1 cellular context compared by ENCODE assay signal in the genomic region with DNA sequence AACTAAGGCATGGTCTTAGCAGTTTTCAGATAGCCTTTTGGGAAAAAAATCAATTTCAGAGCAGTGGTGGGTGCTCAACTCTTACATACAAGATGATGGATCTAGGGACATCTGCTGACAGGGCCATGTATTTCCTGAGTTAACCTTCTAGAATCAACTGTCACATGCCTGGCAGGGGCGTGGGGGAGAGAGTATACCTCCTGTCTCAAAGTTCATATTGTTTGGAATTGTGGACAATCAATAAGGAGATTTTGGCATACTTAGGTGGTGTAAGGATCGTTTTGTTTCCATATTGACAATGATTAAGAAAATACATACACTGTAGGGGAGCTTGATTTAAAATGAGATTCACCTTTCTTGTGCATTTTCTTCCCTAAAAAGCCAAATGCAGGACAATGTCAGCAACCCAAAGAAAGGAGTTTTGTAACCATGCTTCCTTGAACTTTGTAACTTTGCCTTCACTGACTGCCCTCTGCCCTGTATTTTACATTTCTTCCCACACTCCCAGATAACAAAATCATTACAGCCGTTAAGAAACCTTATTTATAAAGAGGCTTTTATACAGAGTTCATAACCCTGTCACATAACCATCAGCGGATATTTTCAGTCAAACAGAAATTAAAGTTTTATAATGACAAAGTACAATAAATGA.
TF ChIP-seq lines count a peak whose summit lies in the region.

No MANE protein-coding gene starts in this region.

TF ChIP-seq in HepG2, 621 proteins besides CTCF, POLR2A, EP300 and RAD21 (continued from another document and continues in another):
- TF ChIP-seq, protein P1, sequence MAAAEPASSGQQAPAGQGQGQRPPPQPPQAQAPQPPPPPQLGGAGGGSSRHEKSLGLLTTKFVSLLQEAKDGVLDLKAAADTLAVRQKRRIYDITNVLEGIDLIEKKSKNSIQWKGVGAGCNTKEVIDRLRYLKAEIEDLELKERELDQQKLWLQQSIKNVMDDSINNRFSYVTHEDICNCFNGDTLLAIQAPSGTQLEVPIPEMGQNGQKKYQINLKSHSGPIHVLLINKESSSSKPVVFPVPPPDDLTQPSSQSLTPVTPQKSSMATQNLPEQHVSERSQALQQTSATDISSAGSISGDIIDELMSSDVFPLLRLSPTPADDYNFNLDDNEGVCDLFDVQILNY (CRISPR knock-in tag; conservative IDR thresholded peaks at IDR 0.05): no peak
- TF ChIP-seq ZFP41 (CRISPR knock-in tag; IDR thresholded peaks at IDR 0.05; ENCODE audit: borderline replicate concordance) (no peak), NCOA1 (CRISPR knock-in tag; IDR thresholded peaks at IDR 0.05) (no peak), SOX6 (IDR thresholded peaks at IDR 0.05) (no peak), SOX6 (CRISPR knock-in tag; IDR thresholded peaks at IDR 0.05) (peak; percentile 46), FOXA3 (CRISPR knock-in tag; IDR thresholded peaks at IDR 0.05) (0 out of 2 replicates have a peak, but pooled peaks have one; percentile 10), PBX2 (CRISPR knock-in tag; IDR thresholded peaks at IDR 0.05) (0 out of 2 replicates have a peak, but pooled peaks have one; percentile 27), ZFP36L2 (CRISPR knock-in tag; IDR thresholded peaks at IDR 0.05) (no peak), CAMTA2 (CRISPR knock-in tag; IDR thresholded peaks at IDR 0.05; ENCODE audit: borderline replicate concordance) (no peak), TRIM24 (CRISPR knock-in tag; IDR thresholded peaks at IDR 0.05) (no peak), ZBTB3 (CRISPR knock-in tag; IDR thresholded peaks at IDR 0.05; ENCODE audit: borderline replicate concordance, low read depth) (no peak), MAX (IDR thresholded peaks at IDR 0.05) (peak; percentile 38; the same call in 1 of the 2 replicates), ZNF879 (CRISPR knock-in tag; IDR thresholded peaks at IDR 0.05) (no peak), SIX1 (CRISPR knock-in tag; IDR thresholded peaks at IDR 0.05; ENCODE audit: borderline replicate concordance) (no peak), ZNF513 (CRISPR knock-in tag; conservative IDR thresholded peaks at IDR 0.05) (no peak), SP2 (CRISPR knock-in tag; IDR thresholded peaks at IDR 0.05) (no peak), TEF (CRISPR knock-in tag; IDR thresholded peaks at IDR 0.05) (no peak), HNF4A (CRISPR knock-in tag; IDR thresholded peaks at IDR 0.05) (peak; percentile 80), ZNF530 (CRISPR knock-in tag; IDR thresholded peaks at IDR 0.05; ENCODE audit: low read depth) (no peak), E2F2 (CRISPR knock-in tag; IDR thresholded peaks at IDR 0.05; ENCODE audit: borderline replicate concordance) (no peak), ASH2L (IDR thresholded peaks at IDR 0.05; ENCODE audit: insufficient read length, low read depth, low read length) (peak; percentile 36), MTF1 (CRISPR knock-in tag; IDR thresholded peaks at IDR 0.05) (no peak), POGK (CRISPR knock-in tag; conservative IDR thresholded peaks at IDR 0.05) (no peak), DPF2 (CRISPR knock-in tag; IDR thresholded peaks at IDR 0.05; ENCODE audit: borderline replicate concordance, low read depth) (no peak), BCL6 (CRISPR knock-in tag; IDR thresholded peaks at IDR 0.05) (peak; percentile 51; the same call in 1 of the 2 replicates), NR2F2 (IDR thresholded peaks at IDR 0.05; ENCODE audit: borderline replicate concordance, low read depth) (0 out of 2 replicates have a peak, but pooled peaks have one; percentile 28), NFE2L1 (CRISPR knock-in tag; IDR thresholded peaks at IDR 0.05; ENCODE audit: borderline replicate concordance) (no peak), ZBTB1 (CRISPR knock-in tag; IDR thresholded peaks at IDR 0.05; ENCODE audit: borderline replicate concordance) (no peak), ISL2 (CRISPR knock-in tag; IDR thresholded peaks at IDR 0.05) (0 out of 2 replicates have a peak, but pooled peaks have one; percentile 21), ZNF180 (CRISPR knock-in tag; IDR thresholded peaks at IDR 0.05; ENCODE audit: borderline replicate concordance, low read depth) (no peak), CEBPG (CRISPR knock-in tag; IDR thresholded peaks at IDR 0.05) (0 out of 2 replicates have a peak, but pooled peaks have one; percentile 8), KLF15 (CRISPR knock-in tag; IDR thresholded peaks at IDR 0.05; ENCODE audit: borderline replicate concordance) (no peak), ZNF33A (CRISPR knock-in tag; IDR thresholded peaks at IDR 0.05; ENCODE audit: borderline replicate concordance) (no peak), FOXC1 (CRISPR knock-in tag; IDR thresholded peaks at IDR 0.05; ENCODE audit: borderline replicate concordance) (no peak), KLF16 (CRISPR knock-in tag; IDR thresholded peaks at IDR 0.05) (no peak), ZNF703 (CRISPR knock-in tag; IDR thresholded peaks at IDR 0.05; ENCODE audit: borderline replicate concordance) (no peak), ZNF350 (CRISPR knock-in tag; IDR thresholded peaks at IDR 0.05; ENCODE audit: borderline replicate concordance, low read depth) (no peak), HNF1B (CRISPR knock-in tag; IDR thresholded peaks at IDR 0.05) (no peak), ZSCAN20 (CRISPR knock-in tag; IDR thresholded peaks at IDR 0.05; ENCODE audit: borderline replicate concordance) (no peak), ZSCAN25 (CRISPR knock-in tag; IDR thresholded peaks at IDR 0.05) (peak; percentile 93), MED8 (CRISPR knock-in tag; IDR thresholded peaks at IDR 0.05; ENCODE audit: insufficient replicate concordance) (no peak), FOXK1 (CRISPR knock-in tag; IDR thresholded peaks at IDR 0.05; ENCODE audit: borderline replicate concordance, low read depth) (no peak), ZC3H13 (CRISPR knock-in tag; IDR thresholded peaks at IDR 0.05) (no peak), CENPT (CRISPR knock-in tag; IDR thresholded peaks at IDR 0.05; ENCODE audit: low read depth) (no peak)
- TF ChIP-seq, protein P2, sequence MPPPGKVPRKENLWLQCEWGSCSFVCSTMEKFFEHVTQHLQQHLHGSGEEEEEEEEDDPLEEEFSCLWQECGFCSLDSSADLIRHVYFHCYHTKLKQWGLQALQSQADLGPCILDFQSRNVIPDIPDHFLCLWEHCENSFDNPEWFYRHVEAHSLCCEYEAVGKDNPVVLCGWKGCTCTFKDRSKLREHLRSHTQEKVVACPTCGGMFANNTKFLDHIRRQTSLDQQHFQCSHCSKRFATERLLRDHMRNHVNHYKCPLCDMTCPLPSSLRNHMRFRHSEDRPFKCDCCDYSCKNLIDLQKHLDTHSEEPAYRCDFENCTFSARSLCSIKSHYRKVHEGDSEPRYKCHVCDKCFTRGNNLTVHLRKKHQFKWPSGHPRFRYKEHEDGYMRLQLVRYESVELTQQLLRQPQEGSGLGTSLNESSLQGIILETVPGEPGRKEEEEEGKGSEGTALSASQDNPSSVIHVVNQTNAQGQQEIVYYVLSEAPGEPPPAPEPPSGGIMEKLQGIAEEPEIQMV (CRISPR knock-in tag; IDR thresholded peaks at IDR 0.05; ENCODE audit: low read depth): no peak
- TF ChIP-seq, protein P3, sequence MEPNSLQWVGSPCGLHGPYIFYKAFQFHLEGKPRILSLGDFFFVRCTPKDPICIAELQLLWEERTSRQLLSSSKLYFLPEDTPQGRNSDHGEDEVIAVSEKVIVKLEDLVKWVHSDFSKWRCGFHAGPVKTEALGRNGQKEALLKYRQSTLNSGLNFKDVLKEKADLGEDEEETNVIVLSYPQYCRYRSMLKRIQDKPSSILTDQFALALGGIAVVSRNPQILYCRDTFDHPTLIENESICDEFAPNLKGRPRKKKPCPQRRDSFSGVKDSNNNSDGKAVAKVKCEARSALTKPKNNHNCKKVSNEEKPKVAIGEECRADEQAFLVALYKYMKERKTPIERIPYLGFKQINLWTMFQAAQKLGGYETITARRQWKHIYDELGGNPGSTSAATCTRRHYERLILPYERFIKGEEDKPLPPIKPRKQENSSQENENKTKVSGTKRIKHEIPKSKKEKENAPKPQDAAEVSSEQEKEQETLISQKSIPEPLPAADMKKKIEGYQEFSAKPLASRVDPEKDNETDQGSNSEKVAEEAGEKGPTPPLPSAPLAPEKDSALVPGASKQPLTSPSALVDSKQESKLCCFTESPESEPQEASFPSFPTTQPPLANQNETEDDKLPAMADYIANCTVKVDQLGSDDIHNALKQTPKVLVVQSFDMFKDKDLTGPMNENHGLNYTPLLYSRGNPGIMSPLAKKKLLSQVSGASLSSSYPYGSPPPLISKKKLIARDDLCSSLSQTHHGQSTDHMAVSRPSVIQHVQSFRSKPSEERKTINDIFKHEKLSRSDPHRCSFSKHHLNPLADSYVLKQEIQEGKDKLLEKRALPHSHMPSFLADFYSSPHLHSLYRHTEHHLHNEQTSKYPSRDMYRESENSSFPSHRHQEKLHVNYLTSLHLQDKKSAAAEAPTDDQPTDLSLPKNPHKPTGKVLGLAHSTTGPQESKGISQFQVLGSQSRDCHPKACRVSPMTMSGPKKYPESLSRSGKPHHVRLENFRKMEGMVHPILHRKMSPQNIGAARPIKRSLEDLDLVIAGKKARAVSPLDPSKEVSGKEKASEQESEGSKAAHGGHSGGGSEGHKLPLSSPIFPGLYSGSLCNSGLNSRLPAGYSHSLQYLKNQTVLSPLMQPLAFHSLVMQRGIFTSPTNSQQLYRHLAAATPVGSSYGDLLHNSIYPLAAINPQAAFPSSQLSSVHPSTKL (CRISPR knock-in tag; IDR thresholded peaks at IDR 0.05): 0 out of 2 replicates have a peak, but pooled peaks have one; percentile 44
- TF ChIP-seq, protein P4, sequence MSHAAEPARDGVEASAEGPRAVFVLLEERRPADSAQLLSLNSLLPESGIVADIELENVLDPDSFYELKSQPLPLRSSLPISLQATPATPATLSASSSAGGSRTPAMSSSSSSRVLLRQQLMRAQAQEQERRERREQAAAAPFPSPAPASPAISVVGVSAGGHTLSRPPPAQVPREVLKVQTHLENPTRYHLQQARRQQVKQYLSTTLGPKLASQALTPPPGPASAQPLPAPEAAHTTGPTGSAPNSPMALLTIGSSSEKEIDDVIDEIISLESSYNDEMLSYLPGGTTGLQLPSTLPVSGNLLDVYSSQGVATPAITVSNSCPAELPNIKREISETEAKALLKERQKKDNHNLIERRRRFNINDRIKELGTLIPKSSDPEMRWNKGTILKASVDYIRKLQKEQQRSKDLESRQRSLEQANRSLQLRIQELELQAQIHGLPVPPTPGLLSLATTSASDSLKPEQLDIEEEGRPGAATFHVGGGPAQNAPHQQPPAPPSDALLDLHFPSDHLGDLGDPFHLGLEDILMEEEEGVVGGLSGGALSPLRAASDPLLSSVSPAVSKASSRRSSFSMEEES (CRISPR knock-in tag; IDR thresholded peaks at IDR 0.05): 0 out of 2 replicates have a peak, but pooled peaks have one; percentile 19
